In the genomic region with DNA sequence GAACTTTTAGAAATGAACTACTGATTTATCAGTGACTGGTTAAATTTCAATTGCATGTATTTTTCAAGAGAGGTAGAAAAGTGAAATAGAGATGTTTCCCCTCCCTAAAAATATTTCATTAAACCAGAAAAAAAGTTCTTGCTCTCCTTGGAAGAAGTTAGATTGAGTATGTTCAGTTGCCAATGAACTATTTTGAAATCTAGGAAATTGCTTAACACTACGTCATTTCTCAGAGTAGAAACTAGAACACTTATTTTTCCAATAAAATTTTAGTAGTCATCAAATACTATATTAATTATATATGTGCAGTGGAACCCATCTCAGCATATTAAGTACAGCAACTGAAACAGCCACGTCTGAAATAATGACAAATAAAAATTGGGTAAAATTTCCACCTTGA, we compare ENCODE assay signal across 16 cellular contexts.
DNase-seq lines count a peak whose midpoint lies in the region; ATAC-seq lines count a peak whose summit lies in the region.
"Had no signal": no experiment of that assay in that cellular context is flagged by ENCODE, and none has a peak within 500 bp of the region (broad histone marks: within the 10 kb centered on the region; RNA-seq: fewer than 3 reads in every experiment).

No MANE protein-coding gene starts in this region.

- H3K4me3 ChIP-seq in SK-N-MC: peak overlapping the region; percentile 48

- H3K27me3 Mint-ChIP-seq in stimulated activated naive CD8-positive, alpha-beta T cell treated with anti-CD3 and anti-CD28 coated beads, Interleukin-15, Interleukin-2, amounts not matched to agents 100 ng/mL and 50 ng/mL, for 24 hours: no peaks in the 10 kb centered on the region

- no peak for ATAC-seq in stimulated activated naive CD8-positive, alpha-beta T cell treated with anti-CD3 and anti-CD28 coated beads, Interleukin-15, Interleukin-2, amounts not matched to agents 100 U/mL and 50 U/mL, for 24 hours
- ATAC-seq in GM19324 (IDR thresholded peaks at IDR 0.05; ENCODE audit: low FRiP score, unreplicated experiment) (no peak), GM21619 (IDR thresholded peaks at IDR 0.05; ENCODE audit: unreplicated experiment) (no peak)

- no peak for DNase-seq in stimulated activated naive CD8-positive, alpha-beta T cell treated with anti-CD3 and anti-CD28 coated beads, Interleukin-15, Interleukin-2, amounts not matched to agents 100 U/mL and 50 U/mL, for 24 hours
- DNase-seq in SK-N-MC (ENCODE audit: low read depth, low spot score) (no peak), fibroblast of gingiva (ENCODE audit: low read depth) (peak; percentile 47), NCI-H2171 (lab: John Stamatoyannopoulos, UW) (no peak), D341Med (ENCODE audit: low spot score) (no peak)
- DNase-seq: C1 segment of cervical spinal cord; cerebellar nuclear complex; HFFc6; hippocampal formation; NCI-H187 treated with DMSO at 0.1 percent for 48 hours; NCI-H524 treated with DMSO at 0.1 percent for 48 hours; stimulated activated CD4-positive, alpha-beta T cell treated with anti-CD3 and anti-CD28 coated beads, Interleukin-15, amount 100 ng/mL, for 24 hours had no signal

- H3K4me3 Mint-ChIP-seq in stimulated activated naive CD8-positive, alpha-beta T cell treated with anti-CD3 and anti-CD28 coated beads, Interleukin-15, Interleukin-2, amounts not matched to agents 100 ng/mL and 50 ng/mL, for 24 hours: peak overlapping the region; percentile 80
- H3K4me3 Mint-ChIP-seq: HFFc6 had no signal

- H3K36me3 Mint-ChIP-seq in stimulated activated naive CD8-positive, alpha-beta T cell treated with anti-CD3 and anti-CD28 coated beads, Interleukin-15, Interleukin-2, amounts not matched to agents 100 ng/mL and 50 ng/mL, for 24 hours (ENCODE audit: low read depth): peaks cover 73% of the 10 kb centered on the region

- no peaks in the 10 kb centered on the region for H3K9me3 ChIP-seq in SK-N-MC (ENCODE audit: low read depth, low read length)

- no peaks in the 10 kb centered on the region for H3K36me3 ChIP-seq in SK-N-MC (ENCODE audit: insufficient read depth, low read length)

- peak overlapping the region; percentile 1 for H3K9ac ChIP-seq in SK-N-MC (ENCODE audit: insufficient read length)
- H3K9ac ChIP-seq: KMS-11 had no signal

- H3K4me1 Mint-ChIP-seq in stimulated activated naive CD8-positive, alpha-beta T cell treated with anti-CD3 and anti-CD28 coated beads, Interleukin-15, Interleukin-2, amounts not matched to agents 100 ng/mL and 50 ng/mL, for 24 hours (ENCODE audit: low read depth): peaks cover 97% of the 10 kb centered on the region

- peak overlapping the region; percentile 81 for H3K27ac Mint-ChIP-seq in stimulated activated naive CD8-positive, alpha-beta T cell treated with anti-CD3 and anti-CD28 coated beads, Interleukin-15, Interleukin-2, amounts not matched to agents 100 ng/mL and 50 ng/mL, for 24 hours
- H3K27ac Mint-ChIP-seq: HFFc6 had no signal

- H3K9me3 Mint-ChIP-seq in stimulated activated naive CD8-positive, alpha-beta T cell treated with anti-CD3 and anti-CD28 coated beads, Interleukin-15, Interleukin-2, amounts not matched to agents 100 ng/mL and 50 ng/mL, for 24 hours: no peaks in the 10 kb centered on the region
- H3K9me3 Mint-ChIP-seq: HFFc6 had no signal

- H3K27ac ChIP-seq in SK-N-MC: no peak overlapping the region
- H3K27ac ChIP-seq: KMS-11 had no signal
